In genomic region chrX:2608638-2609430, GRCh38 we compare ENCODE assay signal across 1 cellular context.
TF ChIP-seq lines count a peak whose summit lies in the region.

No MANE protein-coding gene starts in this region.

TF ChIP-seq in HepG2, 621 proteins besides CTCF, POLR2A, EP300 and RAD21 (continued from another document):
- TF ChIP-seq TIGD3 (CRISPR knock-in tag; IDR thresholded peaks at IDR 0.05; ENCODE audit: borderline replicate concordance): 0 out of 2 replicates have a peak, but pooled peaks have one; percentile 43
- no peak for TF ChIP-seq SMAD9 (CRISPR knock-in tag; IDR thresholded peaks at IDR 0.05)
- 0 out of 2 replicates have a peak, but pooled peaks have one; percentile 39 for TF ChIP-seq NCOR1 (IDR thresholded peaks at IDR 0.05; ENCODE audit: borderline replicate concordance, low read length)
- TF ChIP-seq TOE1 (CRISPR knock-in tag; IDR thresholded peaks at IDR 0.05): no peak
- TF ChIP-seq TEAD2 (CRISPR knock-in tag; IDR thresholded peaks at IDR 0.05): no peak
- no peak for TF ChIP-seq ZNF780A (CRISPR knock-in tag; IDR thresholded peaks at IDR 0.05)
- no peak for TF ChIP-seq ZNF263 (CRISPR knock-in tag; IDR thresholded peaks at IDR 0.05)
- TF ChIP-seq ZNF30 (CRISPR knock-in tag; IDR thresholded peaks at IDR 0.05): no peak
- no peak for TF ChIP-seq CHD2 (IDR thresholded peaks at IDR 0.05; ENCODE audit: low read depth, low read length)
- TF ChIP-seq RXRA (CRISPR knock-in tag; IDR thresholded peaks at IDR 0.05): no peak
- peak; percentile 17; the same call in 1 of the 2 replicates for TF ChIP-seq ZNF280D (CRISPR knock-in tag; IDR thresholded peaks at IDR 0.05)
- no peak for TF ChIP-seq ZNF782 (CRISPR knock-in tag; IDR thresholded peaks at IDR 0.05; ENCODE audit: borderline replicate concordance)
- peak; percentile 46; the same call in 1 of the 2 replicates for TF ChIP-seq ZFP91 (CRISPR knock-in tag; IDR thresholded peaks at IDR 0.05; ENCODE audit: borderline replicate concordance)
- TF ChIP-seq ZNF567 (CRISPR knock-in tag; IDR thresholded peaks at IDR 0.05; ENCODE audit: borderline replicate concordance): no peak
- TF ChIP-seq NR2F2 (IDR thresholded peaks at IDR 0.05; ENCODE audit: borderline replicate concordance, low read depth): no peak; the same call in 1 of the 2 replicates
- peak; percentile 13; the same call in 1 of the 2 replicates for TF ChIP-seq HOXA3 (CRISPR knock-in tag; IDR thresholded peaks at IDR 0.05)
- TF ChIP-seq E2F2 (CRISPR knock-in tag; IDR thresholded peaks at IDR 0.05; ENCODE audit: borderline replicate concordance): no peak
- no peak for TF ChIP-seq CHD4 (IDR thresholded peaks at IDR 0.05; ENCODE audit: borderline replicate concordance, low read length)
- peak; percentile 56; the same call in 1 of the 2 replicates for TF ChIP-seq DMAP1 (CRISPR knock-in tag; IDR thresholded peaks at IDR 0.05)
- TF ChIP-seq ZNF841 (CRISPR knock-in tag; IDR thresholded peaks at IDR 0.05; ENCODE audit: borderline replicate concordance): no peak
- TF ChIP-seq MAZ (IDR thresholded peaks at IDR 0.05; ENCODE audit: borderline replicate concordance, low read depth, low read length): peak; percentile 35; the same call in 1 of the 2 replicates
- peak; percentile 55 for TF ChIP-seq MAZ (CRISPR knock-in tag; IDR thresholded peaks at IDR 0.05; ENCODE audit: low read depth)
- no peak for TF ChIP-seq ZNF367 (CRISPR knock-in tag; IDR thresholded peaks at IDR 0.05; ENCODE audit: borderline replicate concordance)
- TF ChIP-seq SMAD1 (CRISPR knock-in tag; IDR thresholded peaks at IDR 0.05; ENCODE audit: borderline replicate concordance, low read depth): no peak
- no peak for TF ChIP-seq HES4 (CRISPR knock-in tag; IDR thresholded peaks at IDR 0.05; ENCODE audit: borderline replicate concordance)
- TF ChIP-seq ZSCAN22 (CRISPR knock-in tag; IDR thresholded peaks at IDR 0.05): no peak
- no peak for TF ChIP-seq KDM3A (CRISPR knock-in tag; IDR thresholded peaks at IDR 0.05; ENCODE audit: low read depth)
- TF ChIP-seq FOSL1 (CRISPR knock-in tag; IDR thresholded peaks at IDR 0.05; ENCODE audit: borderline replicate concordance): no peak
- no peak; the same call in 1 of the 2 replicates for TF ChIP-seq ZNF766 (CRISPR knock-in tag; IDR thresholded peaks at IDR 0.05; ENCODE audit: borderline replicate concordance)
- 0 out of 2 replicates have a peak, but pooled peaks have one; percentile 27 for TF ChIP-seq ZXDC (CRISPR knock-in tag; IDR thresholded peaks at IDR 0.05)
- TF ChIP-seq ZNF709 (CRISPR knock-in tag; IDR thresholded peaks at IDR 0.05): 0 out of 2 replicates have a peak, but pooled peaks have one; percentile 50
- no peak for TF ChIP-seq HNRNPL (IDR thresholded peaks at IDR 0.05; ENCODE audit: low read depth, low read length)
- no peak for TF ChIP-seq NFKBIZ (CRISPR knock-in tag; IDR thresholded peaks at IDR 0.05)
- no peak for TF ChIP-seq ZFP62 (CRISPR knock-in tag; IDR thresholded peaks at IDR 0.05)
- TF ChIP-seq SP140L (CRISPR knock-in tag; IDR thresholded peaks at IDR 0.05; ENCODE audit: borderline replicate concordance): no peak
- 0 out of 2 replicates have a peak, but pooled peaks have one; percentile 21 for TF ChIP-seq ZNF333 (CRISPR knock-in tag; IDR thresholded peaks at IDR 0.05; ENCODE audit: borderline replicate concordance)
- TF ChIP-seq ZSCAN12 (CRISPR knock-in tag; IDR thresholded peaks at IDR 0.05): no peak
- no peak; the same call in 1 of the 2 replicates for TF ChIP-seq ELF3 (CRISPR knock-in tag; IDR thresholded peaks at IDR 0.05)
- no peak for TF ChIP-seq ZNF652 (CRISPR knock-in tag; IDR thresholded peaks at IDR 0.05; ENCODE audit: borderline replicate concordance, low read depth)
- TF ChIP-seq SP4 (CRISPR knock-in tag; IDR thresholded peaks at IDR 0.05): peak; percentile 43; the same call in 1 of the 2 replicates
- no peak for TF ChIP-seq ZNF552 (CRISPR knock-in tag; IDR thresholded peaks at IDR 0.05; ENCODE audit: borderline replicate concordance)
- TF ChIP-seq ZNF383 (CRISPR knock-in tag; IDR thresholded peaks at IDR 0.05; ENCODE audit: borderline replicate concordance): no peak
- TF ChIP-seq SMYD3 (CRISPR knock-in tag; IDR thresholded peaks at IDR 0.05): no peak
- TF ChIP-seq CAMTA2 (CRISPR knock-in tag; IDR thresholded peaks at IDR 0.05; ENCODE audit: borderline replicate concordance): no peak
- TF ChIP-seq ZHX2 (IDR thresholded peaks at IDR 0.05; ENCODE audit: low read depth): no peak
- no peak for TF ChIP-seq ZHX2 (CRISPR knock-in tag; IDR thresholded peaks at IDR 0.05; ENCODE audit: borderline replicate concordance)
- TF ChIP-seq ZNF713 (CRISPR knock-in tag; IDR thresholded peaks at IDR 0.05): no peak
- TF ChIP-seq ZFP36L2 (CRISPR knock-in tag; IDR thresholded peaks at IDR 0.05): no peak
- no peak for TF ChIP-seq ZNF75D (CRISPR knock-in tag; IDR thresholded peaks at IDR 0.05; ENCODE audit: borderline replicate concordance)
- TF ChIP-seq ZNF547 (CRISPR knock-in tag; IDR thresholded peaks at IDR 0.05): no peak; the same call in 1 of the 2 replicates
- TF ChIP-seq GPN1 (CRISPR knock-in tag; IDR thresholded peaks at IDR 0.05; ENCODE audit: borderline replicate concordance): no peak
- TF ChIP-seq SYNCRIP (IDR thresholded peaks at IDR 0.05; ENCODE audit: insufficient read depth, low read depth, low read length): no peak
- TF ChIP-seq ZNF619 (CRISPR knock-in tag; IDR thresholded peaks at IDR 0.05): no peak
- TF ChIP-seq FOXP1 (IDR thresholded peaks at IDR 0.05): no peak
- no peak for TF ChIP-seq FOXP1 (CRISPR knock-in tag; IDR thresholded peaks at IDR 0.05)
- TF ChIP-seq PAF1 (CRISPR knock-in tag; IDR thresholded peaks at IDR 0.05): no peak
